ENCODE assay signal across 30 cellular contexts in the genomic region with DNA sequence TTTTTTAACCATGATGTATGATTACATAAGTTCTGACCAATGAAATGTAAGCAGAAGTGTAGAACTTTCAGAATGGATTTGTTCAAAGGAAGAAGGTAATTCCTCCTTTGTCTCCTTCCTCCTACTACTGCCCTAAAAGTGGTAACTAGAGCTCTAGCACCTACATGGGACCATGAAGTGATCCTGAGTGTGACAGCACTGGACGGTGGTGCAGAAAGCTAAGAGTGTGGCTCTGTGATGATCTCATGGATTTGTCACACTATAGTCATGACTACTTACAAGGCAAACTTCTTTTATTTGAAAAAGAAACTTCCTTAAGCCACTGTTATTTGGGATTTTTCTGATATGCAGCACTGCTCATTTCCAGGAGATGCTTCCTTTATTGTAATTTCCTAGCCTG.
"Had no signal": no experiment of that assay in that cellular context is flagged by ENCODE, and none has a peak within 500 bp of the region (broad histone marks: within the 10 kb centered on the region; RNA-seq: fewer than 3 reads in every experiment).

No MANE protein-coding gene starts in this region.

- H3K79me2 ChIP-seq: hepatocyte had no signal

- H3K4me1 ChIP-seq: breast epithelium, gastrocnemius medialis, vagina had no signal

- H3K27me3 ChIP-seq: breast epithelium, gastrocnemius medialis, hepatocyte, ovary, right lobe of liver, vagina had no signal

- H3K4me3 Mint-ChIP-seq: activated CD4-positive, alpha-beta memory T cell treated with anti-CD3 and anti-CD28 coated beads, Interleukin-2, amount 10 ng/mL, durations not matched to agents 7 days and 5 days; activated CD4-positive, alpha-beta T cell treated with anti-CD3 and anti-CD28 coated beads, Interleukin-2, amount 10 ng/mL, durations not matched to agents 7 days and 5 days; activated T-cell treated with anti-CD3 and anti-CD28 coated beads, Interleukin-2, amount 50 U/mL, for 24 hours; central memory CD8-positive, alpha-beta T cell; immature natural killer cell; mesothelial cell of epicardium; naive B cell; nephron progenitor cell; stimulated activated naive CD8-positive, alpha-beta T cell treated with anti-CD3 and anti-CD28 coated beads, Interleukin-15, Interleukin-2, amounts not matched to agents 100 ng/mL and 50 ng/mL, for 24 hours; T-helper 17 cell; type B pancreatic cell had no signal

- H3K27me3 Mint-ChIP-seq: central memory CD8-positive, alpha-beta T cell; progenitor cell of endocrine pancreas; stimulated activated naive CD8-positive, alpha-beta T cell treated with anti-CD3 and anti-CD28 coated beads, Interleukin-15, Interleukin-2, amounts not matched to agents 100 ng/mL and 50 ng/mL, for 24 hours; type B pancreatic cell had no signal

- H3K4me3 ChIP-seq: breast epithelium, gastrocnemius medialis, hepatocyte, ovary, right lobe of liver, thoracic aorta, vagina had no signal

- H3K27ac Mint-ChIP-seq: activated CD4-positive, alpha-beta memory T cell treated with anti-CD3 and anti-CD28 coated beads, Interleukin-2, amount 10 ng/mL, durations not matched to agents 7 days and 5 days; activated CD4-positive, alpha-beta T cell treated with anti-CD3 and anti-CD28 coated beads, Interleukin-2, amount 10 ng/mL, durations not matched to agents 7 days and 5 days; activated naive CD4-positive, alpha-beta T cell treated with anti-CD3 and anti-CD28 coated beads, Interleukin-2, amount 50 U/mL, for 72 hours; activated T-cell treated with anti-CD3 and anti-CD28 coated beads, Interleukin-2, amount 50 U/mL, for 24 hours; activated T-helper 2 cell treated with anti-CD3 and anti-CD28 coated beads, Interferon-gamma antibody, Interleukin-2, Interleukin-4, amounts not matched to agents 10 μg/mL and 5 μg/mL and 100 μg/mL, durations not matched to agents 14 hours and 24 hours and 36 hours; immature natural killer cell; mesothelial cell of epicardium; naive B cell; nephron progenitor cell; progenitor cell of endocrine pancreas; stimulated activated naive CD8-positive, alpha-beta T cell treated with anti-CD3 and anti-CD28 coated beads, Interleukin-15, Interleukin-2, amounts not matched to agents 100 ng/mL and 50 ng/mL, for 24 hours; T-helper 17 cell; type B pancreatic cell had no signal

- DNase-seq: activated CD4-positive, alpha-beta memory T cell treated with anti-CD3 and anti-CD28 coated beads, Interleukin-2, amount 10 ng/mL, durations not matched to agents 7 days and 5 days; activated CD4-positive, alpha-beta T cell treated with anti-CD3 and anti-CD28 coated beads, Interleukin-2, amount 10 ng/mL, durations not matched to agents 7 days and 5 days; activated CD4-positive, CD25-positive, alpha-beta regulatory T cell treated with anti-CD3 and anti-CD28 coated beads, Interleukin-2, amount 50 U/mL, for 72 hours; activated CD8-positive, alpha-beta memory T cell treated with anti-CD3 and anti-CD28 coated beads, Interleukin-2, amount 50 U/mL, for 48 hours; activated naive CD4-positive, alpha-beta T cell; activated T-cell treated with anti-CD3 and anti-CD28 coated beads, Interleukin-2, amount 50 U/mL, for 24 hours; dermis blood vessel endothelial cell; effector CD4-positive, alpha-beta T cell; gastrocnemius medialis; immature natural killer cell; kidney; naive B cell; nephron progenitor cell; ovary; right lobe of liver; stimulated activated CD4-positive, alpha-beta T cell treated with anti-CD3 and anti-CD28 coated beads, Interleukin-4, amount 100 ng/mL, for 1 hour; T-helper 17 cell; T1000 had no signal

- H3K4me1 Mint-ChIP-seq: nephron progenitor cell had no signal

- H3K36me3 Mint-ChIP-seq: activated naive CD4-positive, alpha-beta T cell treated with anti-CD3 and anti-CD28 coated beads, Interleukin-2, amount 50 U/mL, for 72 hours; immature natural killer cell; mesothelial cell of epicardium; naive B cell; type B pancreatic cell had no signal

- H3K36me3 ChIP-seq: breast epithelium, gastrocnemius medialis, ovary, right lobe of liver, thoracic aorta, vagina had no signal

- H2AFZ ChIP-seq: hepatocyte had no signal

- H3K9me3 ChIP-seq: breast epithelium, gastrocnemius medialis, ovary, right lobe of liver, thoracic aorta, vagina had no signal

- H3K9me3 Mint-ChIP-seq: activated CD4-positive, alpha-beta memory T cell treated with anti-CD3 and anti-CD28 coated beads, Interleukin-2, amount 10 ng/mL, durations not matched to agents 7 days and 5 days; activated naive CD4-positive, alpha-beta T cell treated with anti-CD3 and anti-CD28 coated beads, Interleukin-2, amount 50 U/mL, for 72 hours; activated T-cell treated with anti-CD3 and anti-CD28 coated beads, Interleukin-2, amount 50 U/mL, for 24 hours; activated T-helper 2 cell treated with anti-CD3 and anti-CD28 coated beads, Interferon-gamma antibody, Interleukin-2, Interleukin-4, amounts not matched to agents 10 μg/mL and 5 μg/mL and 100 μg/mL, durations not matched to agents 14 hours and 24 hours and 36 hours; central memory CD8-positive, alpha-beta T cell; immature natural killer cell; naive B cell; stimulated activated naive CD8-positive, alpha-beta T cell treated with anti-CD3 and anti-CD28 coated beads, Interleukin-15, Interleukin-2, amounts not matched to agents 100 ng/mL and 50 ng/mL, for 24 hours; type B pancreatic cell had no signal

- ATAC-seq: activated naive CD4-positive, alpha-beta T cell treated with anti-CD3 and anti-CD28 coated beads, Interleukin-2, amount 50 U/mL, for 72 hours; gastrocnemius medialis; right lobe of liver; T-helper 17 cell had no signal

- H3K4me2 ChIP-seq: hepatocyte had no signal

- H3K27ac ChIP-seq: breast epithelium, epithelial cell of prostate, gastrocnemius medialis, hepatocyte, ovary, right lobe of liver, thoracic aorta, vagina had no signal
